In the genomic region with DNA sequence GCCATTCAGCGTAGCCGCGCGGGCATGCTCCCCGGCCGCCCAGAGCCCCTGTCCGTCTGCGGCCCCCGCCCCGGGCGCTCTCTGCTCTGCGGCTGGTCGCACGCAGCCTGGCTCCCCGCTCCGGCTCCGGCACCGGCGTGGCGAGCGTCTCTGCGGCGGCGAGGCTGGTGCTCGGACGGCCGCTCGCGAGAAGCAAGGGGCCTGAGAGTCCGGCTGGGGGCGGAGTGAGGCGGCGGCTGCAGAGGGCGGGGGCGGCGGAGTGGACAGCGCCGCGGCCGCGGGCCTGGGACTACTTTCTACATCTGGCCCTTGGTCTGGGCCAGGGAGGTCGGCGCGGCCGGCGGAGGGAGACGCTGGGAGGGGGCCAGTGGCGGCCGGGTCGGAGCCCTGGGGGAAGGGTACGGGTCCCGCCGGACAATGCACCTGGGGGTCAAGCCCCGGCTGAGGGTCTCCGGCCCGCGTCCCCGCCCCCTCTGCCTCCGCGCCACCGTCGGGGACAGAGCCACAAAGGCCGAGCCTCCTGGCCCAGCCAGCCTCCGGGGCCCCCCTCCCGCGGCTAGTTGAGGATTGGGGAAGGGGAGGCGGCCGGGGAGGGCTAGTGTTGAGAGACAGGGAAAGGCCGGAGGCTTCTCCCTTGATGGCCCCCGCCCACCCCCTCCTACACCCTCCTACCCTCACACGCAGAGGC, we compare ENCODE assay signal across 9 cellular contexts. TPM values are rescaled to one million over a fixed set of nuclear protein-coding genes. Genes with fewer than 3 reads are reported as not detected.
DNase-seq lines count a peak whose midpoint lies in the region; ATAC-seq and TF ChIP-seq lines count a peak whose summit lies in the region.
"Had no signal": no experiment of that assay in that cellular context is flagged by ENCODE, and none has a peak within 500 bp of the region (broad histone marks: within the 10 kb centered on the region; RNA-seq: fewer than 3 reads in every experiment).

A gene with protein sequence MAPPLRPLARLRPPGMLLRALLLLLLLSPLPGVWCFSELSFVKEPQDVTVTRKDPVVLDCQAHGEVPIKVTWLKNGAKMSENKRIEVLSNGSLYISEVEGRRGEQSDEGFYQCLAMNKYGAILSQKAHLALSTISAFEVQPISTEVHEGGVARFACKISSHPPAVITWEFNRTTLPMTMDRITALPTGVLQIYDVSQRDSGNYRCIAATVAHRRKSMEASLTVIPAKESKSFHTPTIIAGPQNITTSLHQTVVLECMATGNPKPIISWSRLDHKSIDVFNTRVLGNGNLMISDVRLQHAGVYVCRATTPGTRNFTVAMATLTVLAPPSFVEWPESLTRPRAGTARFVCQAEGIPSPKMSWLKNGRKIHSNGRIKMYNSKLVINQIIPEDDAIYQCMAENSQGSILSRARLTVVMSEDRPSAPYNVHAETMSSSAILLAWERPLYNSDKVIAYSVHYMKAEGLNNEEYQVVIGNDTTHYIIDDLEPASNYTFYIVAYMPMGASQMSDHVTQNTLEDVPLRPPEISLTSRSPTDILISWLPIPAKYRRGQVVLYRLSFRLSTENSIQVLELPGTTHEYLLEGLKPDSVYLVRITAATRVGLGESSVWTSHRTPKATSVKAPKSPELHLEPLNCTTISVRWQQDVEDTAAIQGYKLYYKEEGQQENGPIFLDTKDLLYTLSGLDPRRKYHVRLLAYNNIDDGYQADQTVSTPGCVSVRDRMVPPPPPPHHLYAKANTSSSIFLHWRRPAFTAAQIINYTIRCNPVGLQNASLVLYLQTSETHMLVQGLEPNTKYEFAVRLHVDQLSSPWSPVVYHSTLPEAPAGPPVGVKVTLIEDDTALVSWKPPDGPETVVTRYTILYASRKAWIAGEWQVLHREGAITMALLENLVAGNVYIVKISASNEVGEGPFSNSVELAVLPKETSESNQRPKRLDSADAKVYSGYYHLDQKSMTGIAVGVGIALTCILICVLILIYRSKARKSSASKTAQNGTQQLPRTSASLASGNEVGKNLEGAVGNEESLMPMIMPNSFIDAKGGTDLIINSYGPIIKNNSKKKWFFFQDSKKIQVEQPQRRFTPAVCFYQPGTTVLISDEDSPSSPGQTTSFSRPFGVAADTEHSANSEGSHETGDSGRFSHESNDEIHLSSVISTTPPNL (minus strand): TSS at position 226 of the 688 bp plus-strand sequence. CDS start 221 bp downstream, at position 5.

- no peaks in the 10 kb centered on the region for H3K4me1 ChIP-seq in psoas muscle

- no peak for TF ChIP-seq CTCF in psoas muscle (IDR thresholded peaks at IDR 0.05)

- ATAC-seq in psoas muscle, result peak; percentile 91 to 96 (median 93)
- no peak for ATAC-seq in GM18519 (IDR thresholded peaks at IDR 0.05; ENCODE audit: low FRiP score, unreplicated experiment)

- 0 to 1% (median 1%) methylated on average over 25 to 71 of the region's 71 CpGs for WGBS in psoas muscle, 3 donors

- DNase-seq in DMS 273 (lab: John Stamatoyannopoulos, UW; ENCODE audit: unreplicated experiment), result peak; percentile 62
- DNase-seq in DMS 273 treated with DMSO at 0.1 percent for 48 hours (lab: John Stamatoyannopoulos, UW), result no peak
- DNase-seq in LoVo (ENCODE audit: low spot score), result peak; percentile 81
- peak in 46 of 58 donors; percentile 5 to 70 (median 26) for DNase-seq in anterior cingulate cortex (lab: John Stamatoyannopoulos, UW)
- DNase-seq in hepatic stellate cell (ENCODE audit: low spot score), result peak; percentile 60
- peak; percentile 80 to 86 for DNase-seq in psoas muscle
- DNase-seq in NCI-H2171 (lab: John Stamatoyannopoulos, UW), result no peak

- peak within 1 kb of the TSS; percentile 55 for H3K27ac ChIP-seq in psoas muscle
- H3K27ac ChIP-seq: 22Rv1 had no signal

- H3K27me3 ChIP-seq in psoas muscle (ENCODE audit: insufficient read depth in 3 of 3, low read length in 2 of 3), result peaks cover 0 to 17% (median 3%) of the 10 kb centered on the region in 3 donors

- intact Hi-C loops in psoas muscle (cut with DNase I), result no loop called here

- H3K36me3 ChIP-seq in psoas muscle (ENCODE audit: insufficient read depth in 1 of 2, low read depth in 1 of 2), result no peaks in the 10 kb centered on the region

- no peaks in the 10 kb centered on the region for H3K9me3 ChIP-seq in psoas muscle

- H3K4me3 ChIP-seq in psoas muscle, result peak within 1 kb of the TSS; percentile 92

RNA-seq across cellular contexts. Expression of the gene that starts here (rescaled TPM):
- total RNA-seq in psoas muscle, result 1 to 10 TPM in 2 of 4 donors, under 1 TPM in 2; 0.46 to 1.1 (median 1.00) TPM
- polyA plus RNA-seq in psoas muscle, result under 1 TPM; 0.15 to 0.25 (median 0.17) TPM

Comparison
In these comparisons a context has a peak if more than half of its experiments do, and no peak if none do; other contexts are left out.
1. DNase-seq: peak in DMS 273 (single experiment), LoVo (single experiment), anterior cingulate cortex (46 of 58), hepatic stellate cell (single experiment) and psoas muscle (2 of 2); none in DMS 273 treated with DMSO at 0.1 percent for 48 hours (single experiment) and NCI-H2171 (single experiment).